Comparison of ENCODE assay signal across 27 cellular contexts in the genomic region with DNA sequence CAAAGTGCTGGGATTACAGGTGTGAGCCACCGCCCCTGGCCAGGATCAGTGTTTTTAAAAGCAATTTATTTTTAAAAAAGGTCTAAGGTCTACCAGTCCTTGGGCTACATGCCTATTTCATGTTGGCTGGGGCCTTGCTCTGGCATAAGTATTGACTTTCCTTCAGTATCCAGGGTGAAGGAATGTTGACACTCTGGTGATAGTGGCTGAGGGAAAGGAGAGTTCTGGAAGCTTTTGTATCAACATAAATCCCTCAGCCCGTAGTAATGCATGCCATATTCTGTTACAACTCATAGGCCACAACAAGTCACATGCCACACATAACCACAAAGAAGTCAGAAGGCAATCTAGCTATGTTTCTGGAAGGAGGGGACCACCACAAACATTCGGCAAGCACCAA.
"Had no signal": no experiment of that assay in that cellular context is flagged by ENCODE, and none has a peak within 500 bp of the region (broad histone marks: within the 10 kb centered on the region; RNA-seq: fewer than 3 reads in every experiment).

No MANE protein-coding gene starts in this region.

- ATAC-seq: naive thymus-derived CD4-positive, alpha-beta T cell; natural killer cell; right cardiac atrium; right lobe of liver; stimulated activated effector memory CD8-positive, alpha-beta T cell treated with anti-CD3 and anti-CD28 coated beads, Interleukin-12 subunit alpha, Interleukin-12 subunit beta, amount 100 ng/mL, for 72 hours; stimulated activated naive B cell treated with anti-CD40 and anti-IgM and Interleukin-4, amounts not matched to agents 10 μg/mL and 1 μg/mL and 100 μg/mL, for 72 hours had no signal

- FAIRE-seq: small intestine had no signal

- H3K4me3 ChIP-seq: neural progenitor cell, prostate gland, right lobe of liver, sigmoid colon, stomach, thoracic aorta, thyroid gland, tibial nerve, upper lobe of left lung, uterus had no signal

- H3K27me3 ChIP-seq: neural progenitor cell, neutrophil, right lobe of liver, sigmoid colon, stomach, thyroid gland, tibial nerve, upper lobe of left lung, uterus had no signal

- H3K4me2 ChIP-seq: neural progenitor cell had no signal

- H2AFZ ChIP-seq: neural progenitor cell, parathyroid adenoma had no signal

- H3K27ac ChIP-seq: neural progenitor cell, neutrophil, parathyroid adenoma, prostate gland, right lobe of liver, sigmoid colon, stomach, thoracic aorta, thyroid gland, tibial nerve, upper lobe of left lung, uterus had no signal

- H3K9me3 ChIP-seq: neutrophil, prostate gland, right lobe of liver, sigmoid colon, stomach, thoracic aorta, thyroid gland, tibial nerve, upper lobe of left lung, uterus had no signal

- H3K36me3 ChIP-seq: neural progenitor cell, neutrophil, prostate gland, right lobe of liver, sigmoid colon, stomach, thoracic aorta, thyroid gland, tibial nerve, upper lobe of left lung, uterus had no signal

- H3K9ac ChIP-seq: neural progenitor cell, parathyroid adenoma had no signal

- DNase-seq: naive thymus-derived CD4-positive, alpha-beta T cell; natural killer cell; nucleus accumbens; posterior cingulate gyrus; retina; right cardiac atrium; right lobe of liver; sigmoid colon; small intestine; stimulated activated CD4-positive, alpha-beta T cell treated with anti-CD3 and anti-CD28 coated beads, Interleukin-15, amount 100 ng/mL, for 24 hours; stimulated activated CD4-positive, alpha-beta T cell treated with anti-CD3 and anti-CD28 coated beads, Interleukin-2, amount 100 ng/mL, for 24 hours; stimulated activated CD4-positive, alpha-beta T cell treated with anti-CD3 and anti-CD28 coated beads, Interleukin-2, amount 100 ng/mL, for 48 hours; stimulated activated CD4-positive, alpha-beta T cell treated with anti-CD3 and anti-CD28 coated beads, Interleukin-4, amount 100 ng/mL, for 24 hours; stimulated activated naive B cell treated with anti-CD40 and anti-IgM and Interleukin-4, amounts not matched to agents 10 μg/mL and 1 μg/mL and 100 μg/mL, for 72 hours; stimulated activated naive CD4-positive, alpha-beta T cell treated with Interleukin-2 at 50 U/mL for 16 hours; stomach; thyroid gland; trophoblast cell; upper lobe of left lung; uterus had no signal

- H3K4me1 ChIP-seq: neural progenitor cell, parathyroid adenoma, prostate gland, right lobe of liver, sigmoid colon, stomach, thyroid gland, tibial nerve, upper lobe of left lung, uterus had no signal

- H3K79me2 ChIP-seq: parathyroid adenoma had no signal
